Comparison of ENCODE assay signal across 37 cellular contexts in the genomic region with DNA sequence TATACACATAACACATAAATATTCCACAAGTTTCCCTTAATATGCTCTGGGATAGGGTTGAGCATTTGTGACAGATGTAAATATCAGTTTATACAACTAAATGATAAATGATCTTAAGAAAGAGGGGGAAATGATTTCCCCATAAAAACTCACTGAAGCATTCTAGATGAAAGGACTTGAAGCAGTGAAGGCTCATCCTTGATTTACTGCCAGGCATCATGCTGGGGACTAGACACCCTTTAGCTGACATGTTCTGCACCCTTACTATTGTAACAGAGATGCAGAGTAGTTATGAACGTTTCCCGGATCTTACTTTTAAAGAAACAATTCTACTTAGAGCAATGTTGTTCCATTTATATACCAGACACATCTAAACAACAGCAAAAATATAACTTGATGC.
"Had no signal": no experiment of that assay in that cellular context is flagged by ENCODE, and none has a peak within 500 bp of the region (broad histone marks: within the 10 kb centered on the region; RNA-seq: fewer than 3 reads in every experiment).

No MANE protein-coding gene starts in this region.

- H3K9me3 Mint-ChIP-seq: activated naive CD4-positive, alpha-beta T cell treated with anti-CD3 and anti-CD28 coated beads for 36 hours; activated naive CD4-positive, alpha-beta T cell treated with anti-CD3 and anti-CD28 coated beads, Interleukin-2, amount 10 ng/mL, durations not matched to agents 7 days and 5 days; activated naive CD8-positive, alpha-beta T cell treated with anti-CD3 and anti-CD28 coated beads, Interleukin-2, amount 50 U/mL, for 24 hours; activated T-cell treated with anti-CD3 and anti-CD28 coated beads, Interleukin-2, amount 50 U/mL, for 24 hours; activated T-helper 1 cell treated with anti-CD3 and anti-CD28 coated beads, Interleukin-12 subunit alpha, Interleukin-12 subunit beta, Interleukin-2, Interleukin-4 antibody, amounts not matched to agents 30 ng/mL and 10 ng/mL and 1 ng/mL, durations not matched to agents 14 hours and 24 hours and 36 hours; activated T-helper 2 cell treated with anti-CD3 and anti-CD28 coated beads, Interferon-gamma antibody, Interleukin-2, Interleukin-4, amounts not matched to agents 10 μg/mL and 5 μg/mL and 100 μg/mL, durations not matched to agents 14 hours and 24 hours and 36 hours had no signal

- H3K36me3 Mint-ChIP-seq: activated naive CD4-positive, alpha-beta T cell treated with anti-CD3 and anti-CD28 coated beads, Interleukin-2, amount 10 ng/mL, durations not matched to agents 7 days and 5 days; activated naive CD4-positive, alpha-beta T cell treated with anti-CD3 and anti-CD28 coated beads, Interleukin-2, amount 50 U/mL, for 72 hours; activated naive CD8-positive, alpha-beta T cell; activated naive CD8-positive, alpha-beta T cell treated with anti-CD3 and anti-CD28 coated beads for 36 hours; activated naive CD8-positive, alpha-beta T cell treated with anti-CD3 and anti-CD28 coated beads, Interleukin-2, amount 10 ng/mL, durations not matched to agents 7 days and 5 days; brain had no signal

- H3K4me1 ChIP-seq: adrenal gland, ascending aorta, body of pancreas, breast epithelium had no signal

- H3K4me3 ChIP-seq: adrenal gland, ascending aorta, body of pancreas, breast epithelium, cardiac muscle cell had no signal

- DNase-seq: activated effector memory CD4-positive, alpha-beta T cell treated with anti-CD3 and anti-CD28 coated beads, Interleukin-2, amount 50 U/mL, for 16 hours; activated effector memory CD4-positive, alpha-beta T cell treated with Interleukin-2 at 50 U/mL for 16 hours; activated gamma-delta T cell; activated gamma-delta T cell treated with Interleukin-2 at 50 U/mL for 16 hours; activated naive CD4-positive, alpha-beta T cell; activated naive CD4-positive, alpha-beta T cell treated with anti-CD3 and anti-CD28 coated beads for 36 hours; activated naive CD4-positive, alpha-beta T cell treated with anti-CD3 and anti-CD28 coated beads, Interleukin-2, amount 10 ng/mL, durations not matched to agents 7 days and 5 days; activated naive CD4-positive, alpha-beta T cell treated with anti-CD3 and anti-CD28 coated beads, Interleukin-2, amount 50 U/mL, for 16 hours; activated naive CD4-positive, alpha-beta T cell treated with Interleukin-2 at 50 U/mL for 16 hours; activated naive CD8-positive, alpha-beta T cell treated with anti-CD3 and anti-CD28 coated beads for 36 hours; activated naive CD8-positive, alpha-beta T cell treated with anti-CD3 and anti-CD28 coated beads, Interleukin-2, amount 10 ng/mL, durations not matched to agents 7 days and 5 days; activated naive CD8-positive, alpha-beta T cell treated with anti-CD3 and anti-CD28 coated beads, Interleukin-2, amount 50 U/mL, for 24 hours; activated T-cell treated with anti-CD3 and anti-CD28 coated beads, Interleukin-2, amount 50 U/mL, for 24 hours; activated T-cell treated with anti-CD3 and anti-CD28 coated beads, Interleukin-2, amount 50 U/mL, for 4 hours; activated T-cell treated with anti-CD3 and anti-CD28 coated beads, Interleukin-2, amount 50 U/mL, for 48 hours; activated T-cell treated with anti-CD3 and anti-CD28 coated beads, Interleukin-2, amount 50 U/mL, for 72 hours; adrenal gland; amniotic stem cell; amygdala; anterior cingulate cortex; aorta; body of pancreas; brain microvascular endothelial cell; caudate nucleus; central memory CD4-positive, alpha-beta T cell; cerebellar nuclear complex had no signal

- H3K27ac Mint-ChIP-seq: activated naive CD4-positive, alpha-beta T cell treated with anti-CD3 and anti-CD28 coated beads for 36 hours; activated naive CD4-positive, alpha-beta T cell treated with anti-CD3 and anti-CD28 coated beads, Interleukin-2, amount 10 ng/mL, durations not matched to agents 7 days and 5 days; activated naive CD4-positive, alpha-beta T cell treated with anti-CD3 and anti-CD28 coated beads, Interleukin-2, amount 50 U/mL, for 24 hours; activated naive CD4-positive, alpha-beta T cell treated with anti-CD3 and anti-CD28 coated beads, Interleukin-2, amount 50 U/mL, for 72 hours; activated naive CD8-positive, alpha-beta T cell; activated naive CD8-positive, alpha-beta T cell treated with anti-CD3 and anti-CD28 coated beads for 36 hours; activated naive CD8-positive, alpha-beta T cell treated with anti-CD3 and anti-CD28 coated beads, Interleukin-2, amount 10 ng/mL, durations not matched to agents 7 days and 5 days; activated naive CD8-positive, alpha-beta T cell treated with anti-CD3 and anti-CD28 coated beads, Interleukin-2, amount 50 U/mL, for 24 hours; activated T-cell treated with anti-CD3 and anti-CD28 coated beads, Interleukin-2, amount 50 U/mL, for 24 hours; activated T-cell treated with anti-CD3 and anti-CD28 coated beads, Interleukin-2, amount 50 U/mL, for 72 hours; activated T-helper 1 cell treated with anti-CD3 and anti-CD28 coated beads, Interleukin-12 subunit alpha, Interleukin-12 subunit beta, Interleukin-2, Interleukin-4 antibody, amounts not matched to agents 30 ng/mL and 10 ng/mL and 1 ng/mL, durations not matched to agents 14 hours and 24 hours and 36 hours; activated T-helper 17 cell treated with anti-CD3 and anti-CD28 coated beads, Interleukin-2, amount 50 U/mL, for 72 hours; activated T-helper 2 cell treated with anti-CD3 and anti-CD28 coated beads, Interferon-gamma antibody, Interleukin-2, Interleukin-4, amounts not matched to agents 10 μg/mL and 5 μg/mL and 100 μg/mL, durations not matched to agents 14 hours and 24 hours and 36 hours had no signal

- H3K27me3 ChIP-seq: adrenal gland, ascending aorta, body of pancreas, brain microvascular endothelial cell, breast epithelium, cardiac muscle cell had no signal

- H3K27ac ChIP-seq: adrenal gland, ascending aorta, body of pancreas, brain microvascular endothelial cell, breast epithelium, cardiac muscle cell had no signal

- ATAC-seq: activated naive CD4-positive, alpha-beta T cell treated with anti-CD3 and anti-CD28 coated beads, Interleukin-2, amount 50 U/mL, for 72 hours; activated naive CD8-positive, alpha-beta T cell treated with anti-CD3 and anti-CD28 coated beads, Interleukin-2, amount 50 U/mL, for 24 hours; activated T-cell treated with anti-CD3 and anti-CD28 coated beads, Interleukin-2, amount 50 U/mL, for 4 hours; activated T-cell treated with anti-CD3 and anti-CD28 coated beads, Interleukin-2, amount 50 U/mL, for 72 hours; activated T-helper 17 cell treated with anti-CD3 and anti-CD28 coated beads, Interleukin-2, amount 50 U/mL, for 72 hours; body of pancreas had no signal

- H3K27me3 Mint-ChIP-seq: activated naive CD4-positive, alpha-beta T cell treated with anti-CD3 and anti-CD28 coated beads, Interleukin-2, amount 10 ng/mL, durations not matched to agents 7 days and 5 days; activated naive CD4-positive, alpha-beta T cell treated with anti-CD3 and anti-CD28 coated beads, Interleukin-2, amount 50 U/mL, for 24 hours; activated naive CD8-positive, alpha-beta T cell; activated naive CD8-positive, alpha-beta T cell treated with anti-CD3 and anti-CD28 coated beads for 36 hours; activated naive CD8-positive, alpha-beta T cell treated with anti-CD3 and anti-CD28 coated beads, Interleukin-2, amount 10 ng/mL, durations not matched to agents 7 days and 5 days; activated naive CD8-positive, alpha-beta T cell treated with anti-CD3 and anti-CD28 coated beads, Interleukin-2, amount 50 U/mL, for 24 hours; activated T-cell treated with anti-CD3 and anti-CD28 coated beads, Interleukin-2, amount 50 U/mL, for 24 hours; activated T-helper 17 cell treated with anti-CD3 and anti-CD28 coated beads, Interleukin-2, amount 50 U/mL, for 72 hours; central memory CD8-positive, alpha-beta T cell had no signal

- H3K4me3 Mint-ChIP-seq: activated naive CD4-positive, alpha-beta T cell treated with anti-CD3 and anti-CD28 coated beads for 36 hours; activated naive CD4-positive, alpha-beta T cell treated with anti-CD3 and anti-CD28 coated beads, Interleukin-2, amount 10 ng/mL, durations not matched to agents 7 days and 5 days; activated naive CD4-positive, alpha-beta T cell treated with anti-CD3 and anti-CD28 coated beads, Interleukin-2, amount 50 U/mL, for 24 hours; activated naive CD8-positive, alpha-beta T cell; activated naive CD8-positive, alpha-beta T cell treated with anti-CD3 and anti-CD28 coated beads for 36 hours; activated naive CD8-positive, alpha-beta T cell treated with anti-CD3 and anti-CD28 coated beads, Interleukin-2, amount 10 ng/mL, durations not matched to agents 7 days and 5 days; activated naive CD8-positive, alpha-beta T cell treated with anti-CD3 and anti-CD28 coated beads, Interleukin-2, amount 50 U/mL, for 24 hours; activated T-cell treated with anti-CD3 and anti-CD28 coated beads, Interleukin-2, amount 50 U/mL, for 24 hours; activated T-cell treated with anti-CD3 and anti-CD28 coated beads, Interleukin-2, amount 50 U/mL, for 4 hours; activated T-cell treated with anti-CD3 and anti-CD28 coated beads, Interleukin-2, amount 50 U/mL, for 72 hours; activated T-helper 1 cell treated with anti-CD3 and anti-CD28 coated beads, Interleukin-12 subunit alpha, Interleukin-12 subunit beta, Interleukin-2, Interleukin-4 antibody, amounts not matched to agents 30 ng/mL and 10 ng/mL and 1 ng/mL, durations not matched to agents 14 hours and 24 hours and 36 hours; activated T-helper 17 cell treated with anti-CD3 and anti-CD28 coated beads, Interleukin-2, amount 50 U/mL, for 72 hours; brain; central memory CD8-positive, alpha-beta T cell had no signal

- H3K36me3 ChIP-seq: adrenal gland, ascending aorta, brain microvascular endothelial cell, breast epithelium, cardiac muscle cell had no signal

- H3K9me3 ChIP-seq: adrenal gland, ascending aorta, body of pancreas, breast epithelium had no signal

- H3K4me1 Mint-ChIP-seq: activated naive CD4-positive, alpha-beta T cell treated with anti-CD3 and anti-CD28 coated beads, Interleukin-2, amount 10 ng/mL, durations not matched to agents 7 days and 5 days; activated naive CD4-positive, alpha-beta T cell treated with anti-CD3 and anti-CD28 coated beads, Interleukin-2, amount 50 U/mL, for 24 hours; activated naive CD8-positive, alpha-beta T cell treated with anti-CD3 and anti-CD28 coated beads for 36 hours; activated naive CD8-positive, alpha-beta T cell treated with anti-CD3 and anti-CD28 coated beads, Interleukin-2, amount 10 ng/mL, durations not matched to agents 7 days and 5 days; activated naive CD8-positive, alpha-beta T cell treated with anti-CD3 and anti-CD28 coated beads, Interleukin-2, amount 50 U/mL, for 24 hours; activated T-helper 17 cell treated with anti-CD3 and anti-CD28 coated beads, Interleukin-2, amount 50 U/mL, for 72 hours; central memory CD8-positive, alpha-beta T cell had no signal
